ENCODE assay signal across 8 cellular contexts in the genomic region with DNA sequence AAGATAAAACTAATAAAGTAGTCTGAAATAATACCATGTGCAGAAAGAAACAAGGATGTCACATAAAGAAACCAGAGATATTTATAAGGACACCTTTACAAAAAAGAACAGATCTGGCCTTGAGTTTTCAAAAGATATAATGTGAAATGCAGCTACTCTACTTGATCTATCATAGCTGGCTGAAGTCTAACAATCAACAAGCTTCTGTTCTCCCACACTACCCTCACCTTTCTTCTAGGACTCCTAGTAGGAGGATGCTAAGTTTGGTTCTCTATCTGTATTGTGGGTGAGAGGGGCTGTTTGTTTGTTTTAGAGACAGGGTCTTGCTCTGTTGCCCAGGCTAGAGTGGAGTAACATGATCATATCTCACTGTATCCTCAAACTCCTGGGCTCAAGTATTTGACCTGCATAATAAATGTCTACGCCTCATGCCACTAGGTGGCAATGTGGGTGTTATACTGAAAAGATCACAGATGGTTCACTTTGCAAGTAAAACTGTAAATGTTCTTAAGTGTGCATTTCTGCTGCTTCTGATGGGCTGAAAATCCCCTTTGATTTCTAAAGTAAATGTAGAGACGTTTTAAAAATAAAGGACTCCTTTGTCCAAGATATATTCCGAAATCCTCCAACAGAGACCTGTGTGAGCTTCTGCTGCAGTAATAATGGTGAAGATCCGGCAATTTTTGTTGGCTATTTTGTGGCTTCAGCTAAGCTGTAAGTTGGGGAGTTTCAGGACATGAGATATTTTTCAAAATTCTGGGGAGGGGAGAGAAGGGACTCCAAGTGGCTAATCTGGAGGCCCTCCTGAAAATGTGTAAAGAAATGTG.
DNase-seq lines count a peak whose midpoint lies in the region; ATAC-seq and TF ChIP-seq lines count a peak whose summit lies in the region.

No MANE protein-coding gene starts in this region.

- DNase-seq in BJ (ENCODE audit: low read depth) (no peak), NCI-H1092 treated with DMSO at 0.1 percent for 48 hours (lab: John Stamatoyannopoulos, UW) (peak; percentile 39), fibroblast of peridontal ligament (ENCODE audit: extremely low read depth) (peak; percentile 54), ecto neural progenitor cell (ENCODE audit: low spot score) (no peak)

- no peak overlapping the region for H3K4me2 ChIP-seq in neural cell (ENCODE audit: low read length)

- POLR2A ChIA-PET in BJ (lab: Charles Lee): no interaction called here

- H3K4me3 ChIP-seq in BJ (ENCODE audit: low read depth, low read length) (no peak overlapping the region), GM12875 (ENCODE audit: low read depth, low read length) (no peak overlapping the region), WI38 (ENCODE audit: low read depth, low read length) (no peak overlapping the region), neural cell (ENCODE audit: low read length) (no peak overlapping the region)

- H3K9me2 ChIP-seq in neural cell (ENCODE audit: insufficient read depth, low read length): no peaks in the 10 kb centered on the region

- no peak overlapping the region for H3K27ac ChIP-seq in neural cell (ENCODE audit: low read length)

- no peak overlapping the region for H3K9ac ChIP-seq in neural cell (ENCODE audit: low read length)

- no peaks in the 10 kb centered on the region for H3F3A ChIP-seq in neural cell (ENCODE audit: insufficient read depth, low read length, poor library complexity, severe bottlenecking)

- no peaks in the 10 kb centered on the region for H3K9me3 ChIP-seq in neural cell (ENCODE audit: low read length)

- no peak overlapping the region for H2AFZ ChIP-seq in neural cell (ENCODE audit: low read depth, low read length)

- TF ChIP-seq RAD21 in neural cell (conservative IDR thresholded peaks at IDR 0.05): peak; percentile 66

- H4K20me1 ChIP-seq in neural cell (ENCODE audit: insufficient read depth): no peaks in the 10 kb centered on the region

- no peak for TF ChIP-seq EP300 in neural cell (conservative IDR thresholded peaks at IDR 0.05; ENCODE audit: poor library complexity, severe bottlenecking)

- ATAC-seq in GM21576 (IDR thresholded peaks at IDR 0.05; ENCODE audit: unreplicated experiment): no peak

- H3K36me3 ChIP-seq in BJ (ENCODE audit: control insufficient read depth, insufficient read depth, low read length) (no peaks in the 10 kb centered on the region), neural cell (ENCODE audit: insufficient read depth, low read length) (no peaks in the 10 kb centered on the region)

- CTCF ChIA-PET in BJ (lab: Yijun Ruan, JAX): interaction anchor here (0.8 to 4.0 kb wide), 20 partner anchors 8 to 154 kb away, joined by 3 to 26 read pairs (median 4); no protein-coding TSS in a partner anchor

- no peaks in the 10 kb centered on the region; the same call in 1 of the 2 replicates for H3K27me3 ChIP-seq in BJ (ENCODE audit: control insufficient read depth, insufficient read depth, low read length)
- H3K27me3 ChIP-seq in neural cell (ENCODE audit: insufficient read depth, low read depth, low read length): no peaks in the 10 kb centered on the region

- H3K79me2 ChIP-seq in neural cell (replicated peaks; ENCODE audit: insufficient read depth, low read length): no peaks in the 10 kb centered on the region

- TF ChIP-seq CTCF in BJ (IDR thresholded peaks at IDR 0.05; ENCODE audit: insufficient read depth, low read depth, low read length) (peak; percentile 71), GM12875 (IDR thresholded peaks at IDR 0.05; ENCODE audit: borderline replicate concordance, insufficient read depth, low read depth, low read length) (peak; percentile 60; the same call in 1 of the 2 replicates), WI38 (IDR thresholded peaks at IDR 0.05; ENCODE audit: low read depth, low read length) (peak; percentile 56), neural cell (IDR thresholded peaks at IDR 0.05; ENCODE audit: poor library complexity, severe bottlenecking) (peak; percentile 77)

TF ChIP-seq in neural cell, 6 proteins besides CTCF, POLR2A, EP300 and RAD21:
- peak; percentile 69 for TF ChIP-seq SMC3 (conservative IDR thresholded peaks at IDR 0.05; ENCODE audit: poor library complexity)
- no peak for TF ChIP-seq POLR2AphosphoS5 (IDR thresholded peaks at IDR 0.05)

Comparison
In these comparisons a context has a peak if more than half of its experiments do, and no peak if none do; other contexts are left out.
1. DNase-seq: peak in NCI-H1092 treated with DMSO at 0.1 percent for 48 hours (single experiment) and fibroblast of peridontal ligament (single experiment); none in BJ (single experiment) and ecto neural progenitor cell (single experiment).
2. Peak in every context shown above with its lines, with median percentiles within 50 percentile points of each other: CTCF ChIP-seq.